In the genomic region with DNA sequence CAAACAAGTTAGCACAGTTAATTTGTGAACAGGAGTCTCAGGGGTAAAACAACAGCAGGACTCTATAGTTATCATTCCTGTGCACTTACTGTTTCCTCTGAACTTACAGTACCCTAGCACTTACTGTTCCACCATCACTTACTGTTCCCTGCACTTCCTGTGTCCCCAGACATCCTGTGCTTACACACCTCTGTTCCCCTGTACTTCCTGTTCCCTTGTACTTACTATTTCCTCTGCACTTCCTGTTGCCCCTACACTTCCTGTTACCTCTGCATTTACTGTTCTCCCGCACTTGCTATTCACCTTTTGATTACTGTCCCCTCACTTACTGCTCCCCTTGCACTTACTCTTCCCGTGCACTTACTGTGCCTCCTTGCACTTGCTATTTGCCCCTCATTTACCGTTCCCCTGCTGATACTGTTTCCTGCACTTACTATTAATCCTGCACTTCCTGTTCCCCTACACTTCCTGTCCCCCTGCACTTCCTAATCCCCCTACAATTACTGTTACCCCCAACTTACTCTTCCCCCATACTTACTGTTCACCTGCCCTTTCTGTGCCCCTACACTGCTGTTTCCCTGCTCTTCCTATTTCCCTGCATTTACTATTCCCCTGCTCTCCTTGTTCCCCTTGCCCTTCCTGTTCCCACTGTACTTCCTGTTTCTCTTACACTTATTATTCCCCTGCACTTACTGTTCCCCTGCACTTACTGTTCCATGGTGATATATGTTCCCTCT, we compare ENCODE assay signal across 12 cellular contexts. TPM values are rescaled to one million over a fixed set of nuclear protein-coding genes. Genes with fewer than 3 reads are reported as not detected.
A peak's percentile ranks its signal among the peaks of the same experiment; 100 is the strongest.
DNase-seq lines count a peak whose midpoint lies in the region; ATAC-seq and TF ChIP-seq lines count a peak whose summit lies in the region.
"Had no signal": no experiment of that assay in that cellular context is flagged by ENCODE, and none has a peak within 500 bp of the region (broad histone marks: within the 10 kb centered on the region; RNA-seq: fewer than 3 reads in every experiment).

No MANE protein-coding gene starts in this region.

- H3K27ac ChIP-seq in A673 (ENCODE audit: low read depth, low read length, poor library complexity, severe bottlenecking): peak overlapping the region; percentile 28
- no peak overlapping the region for H3K27ac ChIP-seq in ascending aorta
- H3K27ac ChIP-seq: body of pancreas, VCaP had no signal

- ATAC-seq in HG03439 (IDR thresholded peaks at IDR 0.05; ENCODE audit: unreplicated experiment): no peak
- ATAC-seq: body of pancreas had no signal

- H3K36me3 ChIP-seq in A673 (ENCODE audit: insufficient read depth, low read length, poor library complexity, severe bottlenecking): no peaks in the 10 kb centered on the region
- H3K36me3 ChIP-seq in ascending aorta: no peaks in the 10 kb centered on the region

- no peaks in the 10 kb centered on the region for H3K27me3 Mint-ChIP-seq in activated naive CD8-positive, alpha-beta T cell treated with anti-CD3 and anti-CD28 coated beads for 36 hours

- intact Hi-C loops in A673 (cut with micrococcal nuclease; ENCODE audit: unreplicated experiment) (no loop called here), ascending aorta (cut with DNase I) (no loop called here)

- no peak for TF ChIP-seq CTCF in A673 (conservative IDR thresholded peaks at IDR 0.05; ENCODE audit: low read depth, low read length)
- TF ChIP-seq CTCF in ascending aorta (IDR thresholded peaks at IDR 0.05): no peak

- peaks cover 11% of the 10 kb centered on the region for H3K9me3 Mint-ChIP-seq in activated naive CD8-positive, alpha-beta T cell treated with anti-CD3 and anti-CD28 coated beads for 36 hours

- DNase-seq in A673 (ENCODE audit: low spot score): peak; percentile 47
- peak; percentile 70 for DNase-seq in DMS 273 (lab: John Stamatoyannopoulos, UW; ENCODE audit: unreplicated experiment)
- DNase-seq in MV-4-11 (lab: John Stamatoyannopoulos, UW): peak; percentile 49
- no peak for DNase-seq in activated naive CD8-positive, alpha-beta T cell treated with anti-CD3 and anti-CD28 coated beads for 36 hours
- DNase-seq in ascending aorta (ENCODE audit: low spot score in 2 of 2): no peak
- no peak for DNase-seq in NCI-H526 treated with DMSO at 0.1 percent for 48 hours (lab: John Stamatoyannopoulos, UW)
- DNase-seq in activated CD4-positive, alpha-beta T cell treated with anti-CD3 and anti-CD28 coated beads for 48 hours: no peak
- DNase-seq: body of pancreas; CD4-positive, alpha-beta T cell; stimulated activated CD4-positive, alpha-beta T cell treated with anti-CD3 and anti-CD28 coated beads, Interleukin-4, amount 100 ng/mL, for 1 hour had no signal

- H3K27me3 ChIP-seq in A673 (replicated peaks; ENCODE audit: insufficient read depth, low read depth, low read length, poor library complexity): no peaks in the 10 kb centered on the region
- no peaks in the 10 kb centered on the region for H3K27me3 ChIP-seq in ascending aorta
- H3K27me3 ChIP-seq: body of pancreas had no signal

- no peak overlapping the region for H3K27ac Mint-ChIP-seq in activated naive CD8-positive, alpha-beta T cell treated with anti-CD3 and anti-CD28 coated beads for 36 hours
- H3K27ac Mint-ChIP-seq: CD4-positive, alpha-beta T cell had no signal

- BruUV-seq in A673 (replicated peaks; lab: Mats Ljungman, UMichigan): no TSS peak

- no peaks in the 10 kb centered on the region for H3K4me1 Mint-ChIP-seq in activated naive CD8-positive, alpha-beta T cell treated with anti-CD3 and anti-CD28 coated beads for 36 hours

- POLR2A ChIA-PET in A673 (lab: Charles Lee; ENCODE audit: low non-redundant PET): no interaction called here

- H3K4me3 Mint-ChIP-seq in activated naive CD8-positive, alpha-beta T cell treated with anti-CD3 and anti-CD28 coated beads for 36 hours: peak overlapping the region; percentile 27
- H3K4me3 Mint-ChIP-seq: CD4-positive, alpha-beta T cell had no signal

- CTCF ChIA-PET in A673 (lab: Charles Lee): no interaction called here

- peaks cover 10% of the 10 kb centered on the region for H3K36me3 Mint-ChIP-seq in activated naive CD8-positive, alpha-beta T cell treated with anti-CD3 and anti-CD28 coated beads for 36 hours

- H3K4me1 ChIP-seq in A673 (ENCODE audit: insufficient read depth, low read length, poor library complexity, severe bottlenecking) (no peaks in the 10 kb centered on the region), ascending aorta (no peaks in the 10 kb centered on the region)
- H3K4me1 ChIP-seq: body of pancreas had no signal

- H3K4me3 ChIP-seq in A673 (ENCODE audit: low read depth, low read length, poor library complexity, severe bottlenecking) (no peak overlapping the region), ascending aorta (no peak overlapping the region)
- H3K4me3 ChIP-seq: body of pancreas had no signal

- H3K9me3 ChIP-seq in A673 (ENCODE audit: low read depth, low read length, poor library complexity, severe bottlenecking) (peaks cover 8% of the 10 kb centered on the region), ascending aorta (no peaks in the 10 kb centered on the region)
- H3K9me3 ChIP-seq: body of pancreas had no signal

RNA-seq across cellular contexts. Expression of gene TPRA1, which starts 30.3 kb away (rescaled TPM):
- 20.2 and 21.0 TPM in 2 replicates for total RNA-seq in A673 (2021)
- total RNA-seq in activated naive CD8-positive, alpha-beta T cell treated with anti-CD3 and anti-CD28 coated beads for 36 hours: 10 to 100 TPM; 29.4 to 32.3 TPM
- total RNA-seq in ascending aorta: 87.1 TPM

RNA-seq across cellular contexts. Expression of gene MCM2, which starts 38.0 kb away (rescaled TPM):
- 218 and 225 TPM in 2 replicates for total RNA-seq in A673 (2021)
- total RNA-seq in activated naive CD8-positive, alpha-beta T cell treated with anti-CD3 and anti-CD28 coated beads for 36 hours: 100 to 1,000 TPM; 311 to 325 TPM
- total RNA-seq in ascending aorta: 1.9 TPM

Comparison
In these comparisons a context has a peak if more than half of its experiments do, and no peak if none do; other contexts are left out.
1. DNase-seq: peak in A673 (single experiment), DMS 273 (single experiment) and MV-4-11 (single experiment); none in activated naive CD8-positive, alpha-beta T cell treated with anti-CD3 and anti-CD28 coated beads for 36 hours (single experiment), ascending aorta (0 of 2), NCI-H526 treated with DMSO at 0.1 percent for 48 hours (single experiment) and activated CD4-positive, alpha-beta T cell treated with anti-CD3 and anti-CD28 coated beads for 48 hours (single experiment).
2. RNA of gene MCM2, which starts 38.0 kb away (total RNA-seq): 311 to 325 TPM in activated naive CD8-positive, alpha-beta T cell treated with anti-CD3 and anti-CD28 coated beads for 36 hours and 218 to 225 TPM in A673; 1.9 TPM in ascending aorta (single experiment); every median in the first group is over 10 times any median in the second.